In genomic region chr3:48243886-48244285, GRCh38 we compare ENCODE assay signal across 1 cellular context.
TF ChIP-seq lines count a peak whose summit lies in the region.

No MANE protein-coding gene starts in this region.

TF ChIP-seq in GM12878, 131 proteins besides CTCF, POLR2A, EP300 and RAD21:
- TF ChIP-seq SP1 (IDR thresholded peaks at IDR 0.05; ENCODE audit: low read depth, low read length), result no peak
- TF ChIP-seq RUNX3 (IDR thresholded peaks at IDR 0.05; ENCODE audit: low read length), result no peak
- TF ChIP-seq ELK1 (IDR thresholded peaks at IDR 0.05; ENCODE audit: low read depth, low read length), result no peak
- TF ChIP-seq MAX (IDR thresholded peaks at IDR 0.05; ENCODE audit: low read depth, low read length), result no peak
- no peak for TF ChIP-seq ZNF217 (IDR thresholded peaks at IDR 0.05)
- no peak for TF ChIP-seq ZBED1 (IDR thresholded peaks at IDR 0.05; ENCODE audit: borderline replicate concordance)
- no peak for TF ChIP-seq DPF2 (IDR thresholded peaks at IDR 0.05)
- TF ChIP-seq BMI1 (IDR thresholded peaks at IDR 0.05; ENCODE audit: borderline replicate concordance), result no peak
- no peak for TF ChIP-seq MYC (IDR thresholded peaks at IDR 0.05; ENCODE audit: insufficient read depth, insufficient read length, insufficient replicate concordance, low read length, severe bottlenecking)
- TF ChIP-seq KLF5 (IDR thresholded peaks at IDR 0.05; ENCODE audit: partially characterized antibody), result no peak
- no peak for TF ChIP-seq CBX5 (IDR thresholded peaks at IDR 0.05; ENCODE audit: low read depth)
